In the genomic region with DNA sequence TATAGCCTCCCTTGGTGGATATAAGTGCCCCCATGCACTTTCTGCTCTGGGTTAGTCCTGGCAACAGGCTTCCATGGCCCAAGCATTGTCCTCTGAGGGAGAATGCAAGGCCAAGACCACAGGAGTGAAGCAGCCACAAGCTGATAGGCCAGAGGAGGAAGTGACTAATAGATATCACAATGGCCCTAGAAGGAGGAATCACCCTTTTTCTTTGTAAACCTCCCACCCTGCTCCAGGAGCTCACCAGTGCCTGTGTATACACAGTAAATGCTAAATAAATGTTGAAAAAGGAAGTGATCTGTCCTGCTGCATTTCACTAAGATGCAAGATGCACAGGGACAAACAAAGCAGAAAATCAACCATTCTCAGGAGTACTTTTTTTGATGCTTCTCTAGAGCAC, we compare ENCODE assay signal across 1 cellular context.
TF ChIP-seq lines count a peak whose summit lies in the region.

No MANE protein-coding gene starts in this region.

TF ChIP-seq in WTC11, 78 proteins besides CTCF, POLR2A, EP300 and RAD21 (continued from another document):
- TF ChIP-seq E2F4 (CRISPR knock-in tag; IDR thresholded peaks at IDR 0.05; ENCODE audit: borderline replicate concordance, low read depth) (no peak), SOX15 (CRISPR knock-in tag; IDR thresholded peaks at IDR 0.05) (no peak), NFE2L1 (CRISPR knock-in tag; IDR thresholded peaks at IDR 0.05) (no peak), ZBTB43 (CRISPR knock-in tag; IDR thresholded peaks at IDR 0.05) (no peak), CBFB (CRISPR knock-in tag; IDR thresholded peaks at IDR 0.05; ENCODE audit: low read depth) (no peak), ZNF416 (CRISPR knock-in tag; IDR thresholded peaks at IDR 0.05) (no peak), NFYB (CRISPR knock-in tag; conservative IDR thresholded peaks at IDR 0.05; ENCODE audit: low read depth) (no peak)
